ENCODE assay signal across 10 cellular contexts in the genomic region with DNA sequence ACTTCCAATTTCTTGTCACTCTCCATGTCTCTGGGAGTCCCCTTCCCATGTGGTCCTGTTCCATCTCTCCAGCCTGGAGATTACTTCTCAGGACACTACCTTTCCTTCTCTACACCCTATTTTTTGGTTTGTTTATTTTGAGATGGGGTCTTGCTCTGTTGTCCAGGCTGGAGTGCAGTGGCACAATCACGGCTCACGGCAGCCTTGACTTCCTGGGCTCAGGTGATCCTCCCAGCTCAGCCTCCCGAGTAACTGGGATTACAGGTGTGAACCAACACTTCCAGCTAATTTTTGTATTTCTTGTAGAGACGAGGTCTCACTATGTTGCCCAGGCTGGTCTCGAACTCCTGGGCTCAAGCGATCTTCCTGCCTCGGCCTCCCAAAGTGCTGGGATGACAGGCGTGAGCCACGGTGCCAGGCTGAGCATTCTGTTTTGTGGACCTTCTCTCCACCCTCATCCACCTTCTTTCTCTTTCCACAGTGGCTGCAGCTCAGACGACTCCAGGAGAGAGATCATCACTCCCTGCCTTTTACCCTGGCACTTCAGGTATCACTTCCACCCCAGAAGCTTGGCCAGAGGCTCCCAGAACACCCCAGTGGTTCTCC. TPM values are rescaled to one million over a fixed set of nuclear protein-coding genes. Genes with fewer than 3 reads are reported as not detected.
A peak's percentile ranks its signal among the peaks of the same experiment; 100 is the strongest.
DNase-seq lines count a peak whose midpoint lies in the region; ATAC-seq and TF ChIP-seq lines count a peak whose summit lies in the region.
"Had no signal": no experiment of that assay in that cellular context is flagged by ENCODE, and none has a peak within 500 bp of the region (broad histone marks: within the 10 kb centered on the region; RNA-seq: fewer than 3 reads in every experiment).

No MANE protein-coding gene starts in this region.

- peak overlapping the region; percentile 94 to 100 (median 99) for H3K27ac Mint-ChIP-seq in naive thymus-derived CD8-positive, alpha-beta T cell

- peaks cover 71 to 87% (median 80%) of the 10 kb centered on the region in 10 experiments for H3K4me1 ChIP-seq in BLaER1 treated with 17β-estradiol and CSF1 and Interleukin-3, amounts not matched to agents 10 nM and 100 nM
- peaks cover 18% of the 10 kb centered on the region for H3K4me1 ChIP-seq in KMS-11 (ENCODE audit: low read depth, poor library complexity, severe bottlenecking)

- peak overlapping the region; percentile 85 to 92 (median 90) for H3K9ac ChIP-seq in BLaER1 treated with 17β-estradiol and CSF1 and Interleukin-3, amounts not matched to agents 10 nM and 100 nM
- H3K9ac ChIP-seq in KMS-11: peak overlapping the region; percentile 52; the same call in 1 of the 2 replicates

- H4K20me1 ChIP-seq in BLaER1 treated with 17β-estradiol and CSF1 and Interleukin-3, amounts not matched to agents 10 nM and 100 nM: peaks cover 0 to 17% (median 8%) of the 10 kb centered on the region in 11 experiments; a peak in 13 of 22 replicates
- no peaks in the 10 kb centered on the region for H4K20me1 ChIP-seq in KMS-11 (ENCODE audit: insufficient read depth)

- ATAC-seq in naive thymus-derived CD8-positive, alpha-beta T cell: no peak

- H3K36me3 ChIP-seq in BLaER1 treated with 17β-estradiol and CSF1 and Interleukin-3, amounts not matched to agents 10 nM and 100 nM: peaks cover 0 to 48% (median 8%) of the 10 kb centered on the region in 11 experiments; a peak in 18 of 22 replicates
- no peaks in the 10 kb centered on the region for H3K36me3 ChIP-seq in KMS-11 (ENCODE audit: insufficient read depth)

- no peaks in the 10 kb centered on the region for H3K27me3 Mint-ChIP-seq in naive thymus-derived CD8-positive, alpha-beta T cell

- POLR2A ChIA-PET in naive thymus-derived CD8-positive, alpha-beta T cell (lab: Charles Lee): interaction anchor here (0.6 to 4.1 kb wide), 9 partner anchors 20 to 158 kb away, joined by 3 to 49 read pairs (median 5); a partner anchor contains a TSS

- peaks cover 30 to 73% (median 54%) of the 10 kb centered on the region in 4 donors for H3K4me1 Mint-ChIP-seq in naive thymus-derived CD8-positive, alpha-beta T cell

- H3K4me3 Mint-ChIP-seq in naive thymus-derived CD8-positive, alpha-beta T cell: peak overlapping the region; percentile 90 to 100 (median 99)

- H3K27me3 ChIP-seq in BLaER1 treated with 17β-estradiol and CSF1 and Interleukin-3, amounts not matched to agents 10 nM and 100 nM: no peaks in the 10 kb centered on the region
- H3K27me3 ChIP-seq in KMS-11 (ENCODE audit: insufficient read depth, low read depth): no peaks in the 10 kb centered on the region

- H3K79me2 ChIP-seq in KMS-11 (ENCODE audit: insufficient read depth, low read depth): 0 out of 2 replicates have a peak, but pooled peaks cover 11% of the 10 kb centered on the region

- H3K9me3 ChIP-seq in BLaER1 treated with 17β-estradiol and CSF1 and Interleukin-3, amounts not matched to agents 10 nM and 100 nM (replicated peaks in 1 of 11): no peaks in the 10 kb centered on the region

- H3K4me3 ChIP-seq in BLaER1 treated with 17β-estradiol and CSF1 and Interleukin-3, amounts not matched to agents 10 nM and 100 nM: peak overlapping the region; percentile 43 to 95 (median 86)
- H3K4me3 ChIP-seq in KMS-11 (IDR thresholded peaks at IDR 0.05; ENCODE audit: insufficient read depth, low read depth, low read length): peak overlapping the region; percentile 27
- H3K4me3 ChIP-seq in choroid plexus epithelial cell (ENCODE audit: low read depth, low read length): peak overlapping the region; percentile 48

- no peaks in the 10 kb centered on the region for H3K9me3 Mint-ChIP-seq in naive thymus-derived CD8-positive, alpha-beta T cell

- H3K4me2 ChIP-seq in BLaER1 treated with 17β-estradiol and CSF1 and Interleukin-3, amounts not matched to agents 10 nM and 100 nM: peak overlapping the region; percentile 89 to 100 (median 99)
- H3K4me2 ChIP-seq in KMS-11: peak overlapping the region; percentile 98

- TF ChIP-seq CTCF in KMS-11 (conservative IDR thresholded peaks at IDR 0.05; ENCODE audit: low read depth, low read length) (no peak), choroid plexus epithelial cell (conservative IDR thresholded peaks at IDR 0.05; ENCODE audit: low read depth, low read length) (no peak)

- H3K27ac ChIP-seq in BLaER1 treated with 17β-estradiol and CSF1 and Interleukin-3, amounts not matched to agents 10 nM and 100 nM: peak overlapping the region; percentile 85 to 99 (median 96)
- 0 out of 2 replicates have a peak overlapping the region, but pooled peaks have one; percentile 8 for H3K27ac ChIP-seq in KMS-11

- H3K36me3 Mint-ChIP-seq in naive thymus-derived CD8-positive, alpha-beta T cell: peaks cover 2 to 8% (median 5%) of the 10 kb centered on the region in 3 donors

- H2AFZ ChIP-seq in KMS-11 (ENCODE audit: low read depth): peak overlapping the region; percentile 87

- DNase-seq in choroid plexus epithelial cell (ENCODE audit: low read depth): no peak
- DNase-seq in naive thymus-derived CD8-positive, alpha-beta T cell: no peak
- DNase-seq in NCI-H1436 treated with DMSO at 0.1 percent for 48 hours (lab: John Stamatoyannopoulos, UW): no peak
- DNase-seq in NCI-H146 treated with DMSO at 0.1 percent for 48 hours (lab: John Stamatoyannopoulos, UW; ENCODE audit: unreplicated experiment): no peak
- no peak for DNase-seq in SW480 (ENCODE audit: low spot score)
- no peak for DNase-seq in HCEC 1CT

RNA-seq across cellular contexts. Expression of a gene that starts 0.6 kb away (rescaled TPM):
- 10 to 100 TPM; 85.7 to 87.7 TPM for total RNA-seq in naive thymus-derived CD8-positive, alpha-beta T cell
- 1,000 to 10,000 TPM; 1,254 to 1,751 (median 1,469) TPM for polyA plus RNA-seq in naive thymus-derived CD8-positive, alpha-beta T cell
- total RNA-seq: kidney epithelial cell, temporal lobe had no signal

RNA-seq across cellular contexts. Expression of a gene that starts 2.6 kb away (rescaled TPM):
- 10 to 100 TPM; 42.7 to 48.7 TPM for total RNA-seq in naive thymus-derived CD8-positive, alpha-beta T cell
- polyA plus RNA-seq in naive thymus-derived CD8-positive, alpha-beta T cell: 1 to 10 TPM; 1.2 to 2.8 (median 2.5) TPM

RNA-seq across cellular contexts. Expression of a gene that starts 5.1 kb away (rescaled TPM):
- total RNA-seq in naive thymus-derived CD8-positive, alpha-beta T cell: 1 to 10 TPM; 3.1 to 5.8 TPM
- 10 to 100 TPM in 1 of 3 donors, 1 to 10 TPM in 2; 4.4 to 72.6 (median 5.6) TPM for polyA plus RNA-seq in naive thymus-derived CD8-positive, alpha-beta T cell
- total RNA-seq: kidney epithelial cell had no signal

RNA-seq across cellular contexts. Expression of a gene that starts 33.2 kb away (rescaled TPM):
- total RNA-seq in naive thymus-derived CD8-positive, alpha-beta T cell: 10 to 100 TPM; 11.2 to 11.4 TPM
- polyA plus RNA-seq in naive thymus-derived CD8-positive, alpha-beta T cell: 1 to 10 TPM in 2 of 3 donors, under 1 TPM in 1; 0.62 to 1.4 (median 1.1) TPM

RNA-seq across cellular contexts. Expression of a gene that starts 34.6 kb away (rescaled TPM):
- not detected for total RNA-seq in naive thymus-derived CD8-positive, alpha-beta T cell
- polyA plus RNA-seq in naive thymus-derived CD8-positive, alpha-beta T cell: not detected

Comparison
In these comparisons a context has a peak if more than half of its experiments do, and no peak if none do; other contexts are left out.
1. H3K4me3 ChIP-seq: peak in every context shown above with its lines; median percentile 86 in BLaER1 treated with 17β-estradiol and CSF1 and Interleukin-3, amounts not matched to agents 10 nM and 100 nM; 48 in choroid plexus epithelial cell; 27 in KMS-11.